8 cellular contexts compared by ENCODE assay signal in the genomic region with DNA sequence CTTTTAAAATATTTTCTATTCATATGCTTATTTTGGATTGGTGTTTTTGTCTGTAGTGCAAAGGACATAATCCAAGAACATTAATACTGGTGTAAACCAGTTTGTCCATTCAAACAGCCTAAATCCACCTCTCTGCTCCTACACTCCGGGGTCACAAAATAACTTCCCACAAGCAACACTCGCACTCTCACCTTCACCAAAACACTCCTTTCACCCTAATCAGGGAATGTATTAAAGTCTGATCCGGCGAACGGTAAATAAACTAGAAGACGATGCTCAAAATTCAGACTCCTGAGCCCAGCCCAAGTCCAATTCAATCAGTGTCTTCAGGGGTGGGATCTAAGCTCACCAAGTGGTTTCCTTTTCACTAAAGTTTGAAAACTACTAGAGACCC. TPM values are rescaled to one million over a fixed set of nuclear protein-coding genes. Genes with fewer than 3 reads are reported as not detected.
A peak's percentile ranks its signal among the peaks of the same experiment; 100 is the strongest.
DNase-seq lines count a peak whose midpoint lies in the region; ATAC-seq and TF ChIP-seq lines count a peak whose summit lies in the region.

No MANE protein-coding gene starts in this region.

- no peak overlapping the region for H2AK5ac ChIP-seq in neuronal stem cell (ENCODE audit: low read depth, low read length)

- no peak for TF ChIP-seq CTCF in esophagus muscularis mucosa (IDR thresholded peaks at IDR 0.05)

- H3K79me1 ChIP-seq in neuronal stem cell (ENCODE audit: low read depth, low read length): no peaks in the 10 kb centered on the region

- H2BK5ac ChIP-seq in neuronal stem cell (ENCODE audit: low read length): peak overlapping the region; percentile 77

- peak overlapping the region; percentile 96 for H2BK15ac ChIP-seq in neuronal stem cell (ENCODE audit: low read length)

- ATAC-seq in GM18858 (IDR thresholded peaks at IDR 0.05; ENCODE audit: unreplicated experiment): no peak

- H3K4me2 ChIP-seq in neuronal stem cell (ENCODE audit: insufficient read depth, low read length, poor library complexity, severe bottlenecking): peak overlapping the region; percentile 67

- DNase-seq in NCI-H146 treated with DMSO at 0.1 percent for 48 hours (lab: John Stamatoyannopoulos, UW; ENCODE audit: unreplicated experiment) (peak; percentile 2), NCI-H146 (lab: John Stamatoyannopoulos, UW) (no peak), SJSA1 (ENCODE audit: low read depth in 1 of 2, low spot score in 2 of 2) (no peak), esophagus muscularis mucosa (ENCODE audit: extremely low spot score) (no peak), neuronal stem cell (ENCODE audit: low spot score) (peak; percentile 33), mucosa of gallbladder (ENCODE audit: low spot score) (no peak), SHP77 (lab: John Stamatoyannopoulos, UW) (no peak)

- no peak overlapping the region for H3K23ac ChIP-seq in neuronal stem cell (ENCODE audit: low read depth, low read length, poor library complexity)

- H3K36me3 ChIP-seq in SJSA1 (peaks cover 5% of the 10 kb centered on the region), esophagus muscularis mucosa (no peaks in the 10 kb centered on the region), neuronal stem cell (replicated peaks in 1 of 2; ENCODE audit: control insufficient read depth in 2 of 2, insufficient read depth in 2 of 2, low read length in 2 of 2) (peaks cover 0 to 16% of the 10 kb centered on the region in 2 donors)

- H3K27ac ChIP-seq in SJSA1 (peak overlapping the region; percentile 86), esophagus muscularis mucosa (replicated peaks in 1 of 4) (peak overlapping the region; percentile 86 to 92 (median 90)), neuronal stem cell (replicated peaks; ENCODE audit: low read length) (peak overlapping the region; percentile 87)

- peak overlapping the region; percentile 76 for H3K4me3 ChIP-seq in SJSA1
- peak overlapping the region; percentile 79 to 95 (median 90) for H3K4me3 ChIP-seq in esophagus muscularis mucosa
- H3K4me3 ChIP-seq in neuronal stem cell (ENCODE audit: low read length in 2 of 2): peak overlapping the region; percentile 64 to 84

- no peak overlapping the region for H3K4ac ChIP-seq in neuronal stem cell (ENCODE audit: low read length)

- no peak overlapping the region for H2BK12ac ChIP-seq in neuronal stem cell (ENCODE audit: low read length)

- H4K8ac ChIP-seq in neuronal stem cell (ENCODE audit: low read depth, low read length): no peak overlapping the region

- no peak for TF ChIP-seq POLR2A in esophagus muscularis mucosa (IDR thresholded peaks at IDR 0.05; ENCODE audit: low read depth)

- no peak for TF ChIP-seq EP300 in esophagus muscularis mucosa (IDR thresholded peaks at IDR 0.05)

- no peak overlapping the region for H4K91ac ChIP-seq in neuronal stem cell (ENCODE audit: low read depth, low read length, poor library complexity)

- H3K27me3 ChIP-seq in SJSA1 (replicated peaks) (no peaks in the 10 kb centered on the region), esophagus muscularis mucosa (no peaks in the 10 kb centered on the region), neuronal stem cell (ENCODE audit: control insufficient read depth in 3 of 3, insufficient read depth in 3 of 3, low read depth in 1 of 3, low read length in 3 of 3) (peaks cover 0 to 6% (median 3%) of the 10 kb centered on the region in 3 experiments)

- H3K9ac ChIP-seq in neuronal stem cell (ENCODE audit: low read depth, low read length, poor library complexity): no peak overlapping the region

- H3K14ac ChIP-seq in neuronal stem cell (ENCODE audit: low read length): no peak overlapping the region

- 0% methylated on average over 6 of the region's 6 CpGs for WGBS in esophagus muscularis mucosa
- WGBS in neuronal stem cell (ENCODE audit: extremely low coverage in 2 of 2, insufficient read length in 2 of 2, insufficient replicate concordance in 1 of 2), 2 donors: no CpG with 5 or more reads among the region's 6 CpGs

- intact Hi-C loops in esophagus muscularis mucosa (cut with DNase I): loop anchor here (1.0 kb wide), 1 partner anchor 66 kb away; the partner anchor contains the start of gene SCAMP1

- peak overlapping the region; percentile 87 for H2AFZ ChIP-seq in neuronal stem cell (ENCODE audit: low read length)

- peaks cover 6% of the 10 kb centered on the region; the same call in 1 of the 2 replicates for H3K4me1 ChIP-seq in SJSA1 (replicated peaks)
- peaks cover 16 to 42% (median 33%) of the 10 kb centered on the region in 4 donors for H3K4me1 ChIP-seq in esophagus muscularis mucosa
- H3K4me1 ChIP-seq in neuronal stem cell (ENCODE audit: control insufficient read depth in 2 of 2, insufficient read depth in 1 of 2, low read depth in 1 of 2, low read length in 2 of 2): peaks cover 0 to 5% of the 10 kb centered on the region in 2 donors

- H3K18ac ChIP-seq in neuronal stem cell (ENCODE audit: low read length): no peak overlapping the region

- H3K9me3 ChIP-seq in SJSA1 (replicated peaks) (no peaks in the 10 kb centered on the region), esophagus muscularis mucosa (no peaks in the 10 kb centered on the region), neuronal stem cell (replicated peaks in 1 of 2; ENCODE audit: control insufficient read depth in 2 of 2, insufficient read depth in 1 of 2, low read depth in 1 of 2, low read length in 2 of 2) (no peaks in the 10 kb centered on the region)

- H2BK120ac ChIP-seq in neuronal stem cell (ENCODE audit: low read depth, low read length): no peak overlapping the region

RNA-seq across cellular contexts. Expression of gene AP3B1, which starts 0.6 kb away (rescaled TPM):
- total RNA-seq in SJSA1 (2014; rRNA removed; shearing (Covaris generic)): 31.7 and 56.9 TPM in 2 replicates
- 10 to 100 TPM; 31.2 to 42.1 (median 36.2) TPM for total RNA-seq in esophagus muscularis mucosa
- polyA plus RNA-seq in neuronal stem cell (2013, experiment 1 of 2): 41.5 TPM
- polyA plus RNA-seq in neuronal stem cell (2013, experiment 2 of 2): 42.0 TPM
- 37.1 TPM for total RNA-seq in mucosa of gallbladder

Comparison
In these comparisons a context has a peak if more than half of its experiments do, and no peak if none do; other contexts are left out.
1. DNase-seq: peak in NCI-H146 treated with DMSO at 0.1 percent for 48 hours (single experiment) and neuronal stem cell (single experiment); none in NCI-H146 (single experiment), SJSA1 (0 of 2), esophagus muscularis mucosa (single experiment), mucosa of gallbladder (single experiment) and SHP77 (0 of 2).
2. Peak in every context shown above with its lines, with median percentiles within 50 percentile points of each other: H3K27ac ChIP-seq and H3K4me3 ChIP-seq.